Comparison of ENCODE assay signal across 11 cellular contexts in genomic region chr3:171248426-171249115, GRCh38.
DNase-seq lines count a peak whose midpoint lies in the region; ATAC-seq and TF ChIP-seq lines count a peak whose summit lies in the region.
"Had no signal": no experiment of that assay in that cellular context is flagged by ENCODE, and none has a peak within 500 bp of the region (broad histone marks: within the 10 kb centered on the region; RNA-seq: fewer than 3 reads in every experiment).

No MANE protein-coding gene starts in this region.

- WGBS in body of pancreas, 2 donors, result 74 to 75% methylated on average over 4 of the region's 4 CpGs
- 50% methylated on average over 4 of the region's 4 CpGs for WGBS in prostate gland

- peak; percentile 87 for ATAC-seq in GM19035 (IDR thresholded peaks at IDR 0.05; ENCODE audit: unreplicated experiment)
- peak; percentile 74 for ATAC-seq in HG02763 (IDR thresholded peaks at IDR 0.05; ENCODE audit: unreplicated experiment)
- peak; percentile 81 for ATAC-seq in HG03571 (IDR thresholded peaks at IDR 0.05; ENCODE audit: unreplicated experiment)
- no peak for ATAC-seq in body of pancreas

- TF ChIP-seq CTCF in GM10266 (IDR thresholded peaks at IDR 0.05; ENCODE audit: control insufficient read depth, insufficient read depth, low read depth, missing control alignments), result no peak
- TF ChIP-seq CTCF in body of pancreas (IDR thresholded peaks at IDR 0.05), result no peak
- TF ChIP-seq CTCF in prostate gland (IDR thresholded peaks at IDR 0.05), result no peak

- no peaks in the 10 kb centered on the region for H3K9me3 ChIP-seq in body of pancreas
- H3K9me3 ChIP-seq in prostate gland, result no peaks in the 10 kb centered on the region

- TF ChIP-seq POLR2A in body of pancreas (IDR thresholded peaks at IDR 0.05), result no peak
- no peak for TF ChIP-seq POLR2A in prostate gland (IDR thresholded peaks at IDR 0.05)

- H3K27ac ChIP-seq in body of pancreas, result no peak overlapping the region
- no peak overlapping the region for H3K27ac ChIP-seq in prostate gland

- H3K36me3 ChIP-seq in body of pancreas (replicated peaks in 1 of 2; ENCODE audit: insufficient read depth in 1 of 2, low read depth in 2 of 2) (no peaks in the 10 kb centered on the region), prostate gland (no peaks in the 10 kb centered on the region)

- H3K4me3 ChIP-seq in body of pancreas (no peak overlapping the region), prostate gland (no peak overlapping the region)

- H3K27me3 ChIP-seq in body of pancreas (no peaks in the 10 kb centered on the region), prostate gland (replicated peaks; ENCODE audit: insufficient read depth) (no peaks in the 10 kb centered on the region)

- intact Hi-C loops in body of pancreas (cut with DNase I), result no loop called here
- intact Hi-C loops in prostate gland (cut with DNase I), result no loop called here

- H3K4me1 ChIP-seq in body of pancreas, result no peaks in the 10 kb centered on the region
- no peaks in the 10 kb centered on the region for H3K4me1 ChIP-seq in prostate gland (replicated peaks)

- DNase-seq in GM10266 (ENCODE audit: extremely low spot score) (peak; percentile 65), body of pancreas (no peak), prostate gland (ENCODE audit: low spot score) (no peak), dermis blood vessel endothelial cell (no peak), MV-4-11 (lab: John Stamatoyannopoulos, UW) (no peak)
- DNase-seq: NCI-H187, occipital lobe, SIG-M5 had no signal
